ENCODE assay signal across 34 cellular contexts in genomic region chr9:91106415-91106814, GRCh38.
"Had no signal": no experiment of that assay in that cellular context is flagged by ENCODE, and none has a peak within 500 bp of the region (broad histone marks: within the 10 kb centered on the region; RNA-seq: fewer than 3 reads in every experiment).

No MANE protein-coding gene starts in this region.

- H3K27ac ChIP-seq: adrenal gland, body of pancreas, Peyer's patch, SJSA1 had no signal

- H3K9me3 ChIP-seq: Peyer's patch had no signal

- H3K4me3 ChIP-seq: adrenal gland, body of pancreas, breast epithelium, MG63, Peyer's patch, SJSA1 had no signal

- DNase-seq: activated CD4-positive, alpha-beta T cell treated with anti-CD3 and anti-CD28 coated beads, Interleukin-2, amount 10 ng/mL, durations not matched to agents 24 days and 14 days; activated CD4-positive, alpha-beta T cell treated with anti-CD3 and anti-CD28 coated beads, Interleukin-2, amount 50 U/mL, for 4 hours; activated CD8-positive, alpha-beta T cell treated with anti-CD3 and anti-CD28 coated beads for 36 hours; activated effector memory CD4-positive, alpha-beta T cell treated with anti-CD3 and anti-CD28 coated beads, Interleukin-2, amount 50 U/mL, for 16 hours; activated naive CD4-positive, alpha-beta T cell treated with Interleukin-2 at 50 U/mL for 16 hours; activated naive CD8-positive, alpha-beta T cell treated with anti-CD3 and anti-CD28 coated beads, Interleukin-2, amount 10 ng/mL, durations not matched to agents 7 days and 5 days; activated T-cell treated with anti-CD3 and anti-CD28 coated beads, Interleukin-2, amount 50 U/mL, for 1 hour; activated T-cell treated with anti-CD3 and anti-CD28 coated beads, Interleukin-2, amount 50 U/mL, for 72 hours; adrenal gland; body of pancreas; Kasumi-1; KG1; MG63; NCI-H1048; NCI-H1105 treated with DMSO at 0.1 percent for 48 hours; NCI-H1436 treated with DMSO at 0.1 percent for 48 hours; NCI-H1694 treated with DMSO at 0.1 percent for 48 hours; NCI-H2029; NCI-H2171; NCI-H510A; NCI-H526; NCI-H748 treated with DMSO at 0.1 percent for 48 hours; NK-92 treated with Interleukin-12 subunit alpha and Interleukin-12 subunit beta, amount 100 ng/mL, for 24 hours; PC-3; Peyer's patch; RPMI8226; SHP77 treated with DMSO at 0.1 percent for 48 hours; T-cell; T-helper 17 cell; T-helper 9 cell had no signal

- H3K4me1 ChIP-seq: adrenal gland, body of pancreas, breast epithelium, SJSA1 had no signal

- H3K27me3 ChIP-seq: adrenal gland, body of pancreas, breast epithelium, MG63, Peyer's patch, SJSA1 had no signal

- ATAC-seq: activated CD8-positive, alpha-beta T cell treated with anti-CD3 and anti-CD28 coated beads for 36 hours; activated T-cell treated with anti-CD3 and anti-CD28 coated beads, Interleukin-2, amount 50 U/mL, for 72 hours; activated T-helper 17 cell treated with anti-CD3 and anti-CD28 coated beads, Interleukin-2, amount 50 U/mL, for 72 hours; body of pancreas; PC-3; SK-N-SH treated with all-trans-retinoic acid at 6 μM for 48 hours; T-cell; T-helper 17 cell had no signal

- H3K36me3 ChIP-seq: adrenal gland, breast epithelium, MG63, Peyer's patch, SJSA1 had no signal
